8 cellular contexts compared by ENCODE assay signal in the genomic region with DNA sequence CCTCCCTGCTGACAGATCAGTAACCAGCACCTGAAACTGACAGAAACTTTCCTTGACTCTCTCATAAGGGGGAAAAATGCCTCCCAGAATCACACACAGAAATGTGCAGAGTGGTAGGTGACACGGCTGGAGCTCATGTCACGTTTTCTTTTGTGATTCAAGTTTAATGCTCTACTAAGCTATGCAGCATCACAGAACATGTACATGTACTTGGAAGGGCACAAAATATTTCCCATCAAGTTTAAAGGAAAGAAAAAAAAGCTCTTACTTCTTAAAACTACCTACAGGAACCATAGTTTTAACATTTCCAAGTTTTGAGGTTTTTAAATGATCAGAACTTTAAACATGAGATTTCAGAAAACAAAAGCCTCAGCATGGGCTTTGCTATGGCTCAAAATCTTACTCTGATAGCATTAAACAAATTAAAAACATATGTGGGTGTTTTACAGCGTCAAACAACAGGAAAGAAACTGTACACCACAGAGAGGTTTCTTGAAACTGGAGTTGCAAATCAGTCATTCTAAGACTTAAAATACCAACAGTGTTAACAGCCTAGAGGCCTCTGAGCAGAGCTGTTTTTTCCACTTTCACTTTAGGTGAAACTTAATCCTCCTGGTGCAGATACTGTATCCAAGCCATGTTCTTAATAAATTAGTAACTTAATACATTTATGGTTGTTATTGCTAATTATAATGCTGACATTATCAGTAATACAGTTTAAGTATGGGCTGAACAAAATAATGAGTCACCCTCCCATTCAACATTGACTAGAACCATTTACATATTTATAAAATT. TPM values are rescaled to one million over a fixed set of nuclear protein-coding genes. Genes with fewer than 3 reads are reported as not detected.
A peak's percentile ranks its signal among the peaks of the same experiment; 100 is the strongest.
DNase-seq lines count a peak whose midpoint lies in the region; ATAC-seq and TF ChIP-seq lines count a peak whose summit lies in the region.

No MANE protein-coding gene starts in this region.

- TF ChIP-seq POLR2A in adrenal gland (IDR thresholded peaks at IDR 0.05): no peak

- DNase-seq in DND-41: no peak
- DNase-seq in adrenal gland: no peak
- DNase-seq in lower lobe of right lung: no peak
- DNase-seq in H7: no peak
- DNase-seq in NCI-H1436 (lab: John Stamatoyannopoulos, UW): no peak
- DNase-seq in BE2C: no peak

- peak overlapping the region; percentile 65 for H3K4me2 ChIP-seq in DND-41 (ENCODE audit: insufficient read depth, low read length)

- H3K9ac ChIP-seq in DND-41 (ENCODE audit: low read depth, low read length): peak overlapping the region; percentile 63

- TF ChIP-seq CTCF in DND-41 (IDR thresholded peaks at IDR 0.05; ENCODE audit: borderline replicate concordance, extremely low read depth, low read length, poor library complexity, severe bottlenecking) (no peak), adrenal gland (IDR thresholded peaks at IDR 0.05) (no peak), lower lobe of right lung (IDR thresholded peaks at IDR 0.05) (no peak), BE2C (IDR thresholded peaks at IDR 0.05; ENCODE audit: low read depth, low read length) (no peak)

- H3K4me3 ChIP-seq in DND-41 (ENCODE audit: low read depth in 1 of 2, low read length in 2 of 2): peak overlapping the region in 1 of 2 experiments; percentile 48; a peak in 2 of 4 replicates
- H3K4me3 ChIP-seq in adrenal gland: peak overlapping the region in 1 of 4 donors; percentile 21
- peak overlapping the region; percentile 15 for H3K4me3 ChIP-seq in lower lobe of right lung
- H3K4me3 ChIP-seq in H7 (ENCODE audit: insufficient read depth, low read depth, low read length): no peak overlapping the region
- no peak overlapping the region for H3K4me3 ChIP-seq in BE2C (ENCODE audit: low read depth, low read length)

- H3K27me3 ChIP-seq in DND-41 (ENCODE audit: insufficient read depth, low read length, poor library complexity) (no peaks in the 10 kb centered on the region), adrenal gland (no peaks in the 10 kb centered on the region), lower lobe of right lung (ENCODE audit: low read depth) (no peaks in the 10 kb centered on the region), H7 (ENCODE audit: control insufficient read depth, insufficient read depth, low read length) (no peaks in the 10 kb centered on the region), BE2C (no peaks in the 10 kb centered on the region)

- peaks cover 25% of the 10 kb centered on the region for H3K36me3 ChIP-seq in DND-41 (ENCODE audit: insufficient read depth, low read length)
- H3K36me3 ChIP-seq in adrenal gland (replicated peaks in 1 of 2): no peaks in the 10 kb centered on the region
- peaks cover 11% of the 10 kb centered on the region for H3K36me3 ChIP-seq in lower lobe of right lung
- H3K36me3 ChIP-seq in H7 (replicated peaks; ENCODE audit: control insufficient read depth, insufficient read depth, low read length): peaks cover 2% of the 10 kb centered on the region; the same call in 1 of the 2 replicates
- H3K36me3 ChIP-seq in BE2C: no peaks in the 10 kb centered on the region

- peaks cover 100% of the 10 kb centered on the region for H3K4me1 ChIP-seq in DND-41 (ENCODE audit: insufficient read depth, low read length)
- peaks cover 20 to 54% of the 10 kb centered on the region in 2 donors for H3K4me1 ChIP-seq in adrenal gland (replicated peaks in 1 of 2)
- peaks cover 91% of the 10 kb centered on the region for H3K4me1 ChIP-seq in lower lobe of right lung
- no peaks in the 10 kb centered on the region for H3K4me1 ChIP-seq in BE2C

- H3K79me2 ChIP-seq in DND-41 (ENCODE audit: insufficient read depth, low read length): peaks cover 69% of the 10 kb centered on the region

- ATAC-seq in DND-41 (ENCODE audit: insufficient read depth, low read depth) (peak; percentile 47), GM19438 (IDR thresholded peaks at IDR 0.05; ENCODE audit: low read depth, unreplicated experiment) (peak; percentile 54), HG03460 (IDR thresholded peaks at IDR 0.05; ENCODE audit: unreplicated experiment) (peak; percentile 60), lower lobe of right lung (peak in 1 of 2 donors; percentile 24)

- WGBS in adrenal gland, 4 donors: 47 to 53% (median 48%) methylated on average over 3 of the region's 3 CpGs

- H3K27ac ChIP-seq in DND-41 (ENCODE audit: low read length) (peak overlapping the region; percentile 97), adrenal gland (peak overlapping the region; percentile 40 to 90 (median 57)), lower lobe of right lung (peak overlapping the region; percentile 81)

- intact Hi-C loops in adrenal gland (cut with DNase I): no loop called here
- intact Hi-C loops in lower lobe of right lung (cut with DNase I): no loop called here

- H2AFZ ChIP-seq in DND-41 (ENCODE audit: low read depth, low read length): no peak overlapping the region

- no peaks in the 10 kb centered on the region for H4K20me1 ChIP-seq in DND-41 (ENCODE audit: insufficient read depth, low read length)

- H3K9me3 ChIP-seq in DND-41 (ENCODE audit: insufficient read depth, low read length, severe bottlenecking) (no peaks in the 10 kb centered on the region), adrenal gland (replicated peaks in 1 of 3) (no peaks in the 10 kb centered on the region), lower lobe of right lung (no peaks in the 10 kb centered on the region), BE2C (no peaks in the 10 kb centered on the region)

RNA-seq across cellular contexts. Expression of a gene that starts 30.1 kb away (rescaled TPM):
- total RNA-seq in adrenal gland: 10 to 100 TPM; 11.2 to 23.7 (median 16.0) TPM
- 1 to 10 TPM; 3.5 to 7.6 (median 6.2) TPM for polyA plus RNA-seq in adrenal gland
- total RNA-seq in lower lobe of right lung: 90.6 TPM
- total RNA-seq in H7 (2014; rRNA removed; shearing (Covaris generic)): 4.5 and 8.6 TPM in 2 replicates
- polyA plus RNA-seq in BE2C (2012; ENCODE audit: insufficient read depth, insufficient read length, low read depth): 0.56 TPM
